ENCODE assay signal across 8 cellular contexts in the genomic region with DNA sequence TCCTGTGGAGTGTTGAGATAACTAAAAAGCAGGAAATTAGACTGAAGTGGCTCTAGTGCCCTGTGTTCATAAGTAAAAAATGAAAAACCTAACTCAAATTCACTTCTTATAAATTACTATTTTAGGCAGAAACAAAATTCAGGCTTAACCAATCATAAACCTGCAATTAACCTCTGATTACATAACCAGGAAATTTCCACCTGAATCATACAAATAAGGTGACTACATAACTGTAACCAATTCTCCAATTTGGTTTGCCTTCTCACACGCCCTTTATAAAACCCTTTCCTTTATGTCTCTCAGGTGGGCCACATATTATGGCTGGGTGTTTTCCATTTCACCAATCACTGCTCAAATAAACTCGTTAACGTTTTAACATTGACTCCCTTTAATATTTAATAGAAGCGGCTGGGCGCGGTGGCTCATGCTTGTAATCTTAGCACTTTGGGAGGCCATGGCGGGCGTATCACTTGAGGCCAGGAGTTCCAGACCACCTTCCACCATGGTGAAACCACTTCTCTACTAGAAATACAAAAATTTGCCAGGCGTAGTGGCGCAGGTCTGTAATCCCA. TPM values are rescaled to one million over a fixed set of nuclear protein-coding genes. Genes with fewer than 3 reads are reported as not detected.
DNase-seq lines count a peak whose midpoint lies in the region; ATAC-seq and TF ChIP-seq lines count a peak whose summit lies in the region.

No MANE protein-coding gene starts in this region.

- in situ Hi-C loops in transverse colon (cut with MboI; ENCODE audit: low pct_ligation_motif_present in 1 of 4, low pct_unique_long_range_greater_than_20kb in 1 of 4, low sequenced_read_pairs in 3 of 4): no loop called here

- H3K27ac ChIP-seq in Karpas-422 (ENCODE audit: low read length) (0 out of 2 replicates have a peak overlapping the region, but pooled peaks have one; percentile 37), lower lobe of right lung (peak overlapping the region; percentile 93), transverse colon (peak overlapping the region; percentile 88 to 93 (median 91))

- H3K4me2 ChIP-seq in Karpas-422 (ENCODE audit: low read depth, low read length, poor library complexity, severe bottlenecking): peak overlapping the region; percentile 74

- H3K4me1 ChIP-seq in Caco-2 (peaks cover 11% of the 10 kb centered on the region), Karpas-422 (ENCODE audit: low read length) (peaks cover 7% of the 10 kb centered on the region), lower lobe of right lung (peaks cover 20% of the 10 kb centered on the region), transverse colon (peaks cover 0 to 13% (median 7%) of the 10 kb centered on the region in 4 donors)

- no peaks in the 10 kb centered on the region for H3K9me2 ChIP-seq in Karpas-422 (replicated peaks; ENCODE audit: insufficient read depth, low read length)

- no peaks in the 10 kb centered on the region for H3K9me3 Mint-ChIP-seq in Caco-2 (ENCODE audit: unreplicated experiment)

- CTCF ChIA-PET in Caco-2 (lab: Charles Lee): interaction anchor here (0.6 kb wide), 1 partner anchor 167 kb away, joined by 3 read pairs; no protein-coding TSS in a partner anchor

- DNase-seq in Caco-2: peak in 1 of 2 experiments; percentile 10
- DNase-seq in Karpas-422: peak; percentile 63
- peak in 1 of 2 donors; percentile 22 for DNase-seq in cardiac fibroblast (ENCODE audit: low read depth in 2 of 2)
- no peak for DNase-seq in lower lobe of right lung
- DNase-seq in transverse colon: peak; percentile 21
- no peak for DNase-seq in activated CD4-positive, CD25-positive, alpha-beta regulatory T cell (lab: John Stamatoyannopoulos, UW)
- no peak for DNase-seq in epidermal melanocyte (ENCODE audit: insufficient read length, low spot score)

- peak overlapping the region; percentile 76 for H3K27ac Mint-ChIP-seq in Caco-2 (ENCODE audit: unreplicated experiment)

- no peaks in the 10 kb centered on the region for H3K27me3 Mint-ChIP-seq in Caco-2 (ENCODE audit: insufficient read depth, unreplicated experiment)

- peak overlapping the region; percentile 70 for H3K4me3 ChIP-seq in Caco-2 (ENCODE audit: low read depth, low read length)
- peak overlapping the region; percentile 96 for H3K4me3 ChIP-seq in Karpas-422 (ENCODE audit: low read length)
- peak overlapping the region; percentile 90 to 92 for H3K4me3 ChIP-seq in cardiac fibroblast (replicated peaks in 1 of 2; ENCODE audit: low read depth in 2 of 2, low read length in 2 of 2)
- peak overlapping the region; percentile 90 for H3K4me3 ChIP-seq in lower lobe of right lung
- H3K4me3 ChIP-seq in transverse colon: peak overlapping the region; percentile 74 to 97 (median 86)

- peak overlapping the region; percentile 91 for H3K9ac ChIP-seq in Karpas-422 (ENCODE audit: low read length)

- H3K36me3 ChIP-seq in Caco-2 (ENCODE audit: control insufficient read depth, insufficient read depth, low read length) (peaks cover 2% of the 10 kb centered on the region; the same call in 1 of the 2 replicates), Karpas-422 (ENCODE audit: insufficient read depth, low read length) (peaks cover 26% of the 10 kb centered on the region; the same call in 1 of the 2 replicates), lower lobe of right lung (peaks cover 30% of the 10 kb centered on the region), transverse colon (peaks cover 0 to 9% (median 0%) of the 10 kb centered on the region in 4 donors)

- no peak for TF ChIP-seq EP300 in transverse colon (IDR thresholded peaks at IDR 0.05; ENCODE audit: low read depth)

- no peak overlapping the region; the same call in 1 of the 2 replicates for H2AFZ ChIP-seq in Karpas-422 (ENCODE audit: low read length)

- intact Hi-C loops in Caco-2 (cut with micrococcal nuclease; ENCODE audit: unreplicated experiment): loop anchor here (10.0 kb wide), 1 partner anchor 122 kb away; the partner anchor contains the start of gene ZNF91
- intact Hi-C loops in lower lobe of right lung (cut with DNase I): no loop called here
- intact Hi-C loops in transverse colon (cut with DNase I; ENCODE audit: low total_unique reads): no loop called here

- WGBS in transverse colon (ENCODE audit: low coverage in 1 of 2), 2 donors: 1 to 5% methylated on average over 5 to 10 of the region's 10 CpGs

- H4K20me1 ChIP-seq in Karpas-422 (ENCODE audit: insufficient read depth, low read depth, low read length): no peaks in the 10 kb centered on the region

- no peak for TF ChIP-seq POLR2A in transverse colon (IDR thresholded peaks at IDR 0.05)

- H3K4me1 Mint-ChIP-seq in Caco-2 (ENCODE audit: low read depth, unreplicated experiment): peaks cover 6% of the 10 kb centered on the region

- peak overlapping the region; percentile 87 for H3K4me3 Mint-ChIP-seq in Caco-2 (ENCODE audit: unreplicated experiment)

- H3K36me3 Mint-ChIP-seq in Caco-2 (ENCODE audit: insufficient read depth, unreplicated experiment): peaks cover 45% of the 10 kb centered on the region

- no peak for TF ChIP-seq CTCF in Caco-2 (IDR thresholded peaks at IDR 0.05; ENCODE audit: insufficient read depth in 1 of 2, low read depth in 1 of 2, low read length in 1 of 2, severe bottlenecking in 1 of 2, unreplicated experiment in 1 of 2)
- TF ChIP-seq CTCF in cardiac fibroblast (IDR thresholded peaks at IDR 0.05; ENCODE audit: low read depth, low read length): no peak
- TF ChIP-seq CTCF in lower lobe of right lung (IDR thresholded peaks at IDR 0.05): no peak
- no peak for TF ChIP-seq CTCF in transverse colon (IDR thresholded peaks at IDR 0.05)

- H3K9me3 ChIP-seq in Caco-2 (peaks cover 12% of the 10 kb centered on the region), Karpas-422 (ENCODE audit: low read length) (no peaks in the 10 kb centered on the region), lower lobe of right lung (no peaks in the 10 kb centered on the region), transverse colon (no peaks in the 10 kb centered on the region)

- BruUV-seq in Caco-2 (replicated peaks; lab: Mats Ljungman, UMichigan): TSS peak; percentile 42

- no peaks in the 10 kb centered on the region for H3K27me3 ChIP-seq in Caco-2 (replicated peaks; ENCODE audit: control insufficient read depth, insufficient read depth, low read length)
- no peaks in the 10 kb centered on the region for H3K27me3 ChIP-seq in Karpas-422 (ENCODE audit: low read length)
- H3K27me3 ChIP-seq in lower lobe of right lung (ENCODE audit: low read depth): no peaks in the 10 kb centered on the region
- H3K27me3 ChIP-seq in transverse colon: no peaks in the 10 kb centered on the region

- POLR2A ChIA-PET in Caco-2 (lab: Charles Lee): interaction anchor here (0.6 to 1.4 kb wide), 5 partner anchors 21 to 1037 kb away, joined by 3 to 11 read pairs (median 4); partner anchors contain the start of gene ZNF724

- ATAC-seq in lower lobe of right lung (peak; percentile 4 to 55), HG03432 (IDR thresholded peaks at IDR 0.05; ENCODE audit: unreplicated experiment) (no peak)

- peaks cover 38% of the 10 kb centered on the region for H3K79me2 ChIP-seq in Karpas-422 (ENCODE audit: low read length)

RNA-seq across cellular contexts. Expression of gene ZNF724, which starts 22.9 kb away (rescaled TPM):
- 10.6 and 11.8 TPM in 2 replicates for total RNA-seq in Caco-2 (2022)
- total RNA-seq in Karpas-422 (2014; rRNA removed; shearing (Covaris generic); ENCODE audit: low replicate concordance): 9.2 and 10.8 TPM in 2 replicates
- total RNA-seq in lower lobe of right lung: 1.7 TPM
- total RNA-seq in transverse colon: 1 to 10 TPM; 1.8 to 4.9 (median 3.6) TPM

Comparison
In these comparisons a context has a peak if more than half of its experiments do, and no peak if none do; other contexts are left out.
1. DNase-seq: peak in Karpas-422 (single experiment) and transverse colon (single experiment); none in lower lobe of right lung (single experiment), activated CD4-positive, CD25-positive, alpha-beta regulatory T cell (0 of 4) and epidermal melanocyte (single experiment).
2. H3K27ac ChIP-seq: peak in every context shown above with its lines; median percentile 93 in lower lobe of right lung; 91 in transverse colon; 37 in Karpas-422.
3. Peak in every context shown above with its lines, with median percentiles within 50 percentile points of each other: H3K4me3 ChIP-seq.